8 cellular contexts compared by ENCODE assay signal in genomic region chr14:55107766-55108554, GRCh38. TPM values are rescaled to one million over a fixed set of nuclear protein-coding genes. Genes with fewer than 3 reads are reported as not detected.
DNase-seq lines count a peak whose midpoint lies in the region; ATAC-seq lines count a peak whose summit lies in the region.

No MANE protein-coding gene starts in this region.

- DNase-seq in activated T-cell treated with anti-CD3 and anti-CD28 coated beads, Interleukin-2, amount 50 U/mL, for 1 hour, result peak; percentile 34
- no peak for DNase-seq in activated T-cell treated with anti-CD3 and anti-CD28 coated beads for 4 hours
- peak; percentile 51 for DNase-seq in NOMO-1 treated with dmso at 0.1 percent for 144 hours (lab: John Stamatoyannopoulos, UW; ENCODE audit: unreplicated experiment)
- DNase-seq in activated naive CD4-positive, alpha-beta T cell treated with anti-CD3 and anti-CD28 coated beads, Interleukin-2, amount 50 U/mL, for 72 hours (ENCODE audit: low spot score in 2 of 2), result peak in 1 of 2 donors; percentile 33
- DNase-seq in glomerular visceral epithelial cell (ENCODE audit: extremely low spot score), result peak; percentile 88
- peak; percentile 47 for DNase-seq in pons (ENCODE audit: low spot score)
- no peak for DNase-seq in NCI-H2081 (lab: John Stamatoyannopoulos, UW)

- ATAC-seq in activated naive CD4-positive, alpha-beta T cell treated with anti-CD3 and anti-CD28 coated beads, Interleukin-2, amount 50 U/mL, for 72 hours, result peak; percentile 92 to 93
- ATAC-seq in HG03521 (IDR thresholded peaks at IDR 0.05; ENCODE audit: unreplicated experiment), result no peak

- H3K9me3 Mint-ChIP-seq in activated naive CD4-positive, alpha-beta T cell treated with anti-CD3 and anti-CD28 coated beads, Interleukin-2, amount 50 U/mL, for 72 hours, result peaks cover 0 to 14% of the 10 kb centered on the region in 2 donors

- H3K27ac Mint-ChIP-seq in activated naive CD4-positive, alpha-beta T cell treated with anti-CD3 and anti-CD28 coated beads, Interleukin-2, amount 50 U/mL, for 72 hours, result peak overlapping the region; percentile 77 to 83

- H3K36me3 Mint-ChIP-seq in activated naive CD4-positive, alpha-beta T cell treated with anti-CD3 and anti-CD28 coated beads, Interleukin-2, amount 50 U/mL, for 72 hours, result peaks cover 0 to 16% of the 10 kb centered on the region in 2 donors

RNA-seq across cellular contexts. Expression of gene LGALS3, which starts 21.1 kb away (rescaled TPM):
- total RNA-seq in activated naive CD4-positive, alpha-beta T cell treated with anti-CD3 and anti-CD28 coated beads, Interleukin-2, amount 50 U/mL, for 72 hours, result 1 to 10 TPM; 1.6 to 8.9 TPM

RNA-seq across cellular contexts. Expression of gene MAPK1IP1L, which starts 56.5 kb away (rescaled TPM):
- total RNA-seq in activated naive CD4-positive, alpha-beta T cell treated with anti-CD3 and anti-CD28 coated beads, Interleukin-2, amount 50 U/mL, for 72 hours, result 100 to 1,000 TPM in 1 of 2 donors, 10 to 100 TPM in 1; 66.5 to 101 TPM

Comparison
In these comparisons a context has a peak if more than half of its experiments do, and no peak if none do; other contexts are left out.
1. DNase-seq: peak in activated T-cell treated with anti-CD3 and anti-CD28 coated beads, Interleukin-2, amount 50 U/mL, for 1 hour (single experiment), NOMO-1 treated with dmso at 0.1 percent for 144 hours (single experiment), glomerular visceral epithelial cell (single experiment) and pons (single experiment); none in activated T-cell treated with anti-CD3 and anti-CD28 coated beads for 4 hours (single experiment) and NCI-H2081 (0 of 2).